In genomic region chr6:110880651-110881050, GRCh38 we compare ENCODE assay signal across 15 cellular contexts. TPM values are rescaled to one million over a fixed set of nuclear protein-coding genes. Genes with fewer than 3 reads are reported as not detected.
DNase-seq lines count a peak whose midpoint lies in the region; ATAC-seq and TF ChIP-seq lines count a peak whose summit lies in the region.
"Had no signal": no experiment of that assay in that cellular context is flagged by ENCODE, and none has a peak within 500 bp of the region (broad histone marks: within the 10 kb centered on the region; RNA-seq: fewer than 3 reads in every experiment).

No MANE protein-coding gene starts in this region.

- peaks cover 15% of the 10 kb centered on the region for H3K36me3 Mint-ChIP-seq in activated T-cell treated with anti-CD3 and anti-CD28 coated beads, Interleukin-2, amount 50 U/mL, for 4 hours (ENCODE audit: insufficient read depth)
- H3K36me3 Mint-ChIP-seq in HFFc6 (ENCODE audit: low read depth): peaks cover 38% of the 10 kb centered on the region
- H3K36me3 Mint-ChIP-seq in activated T-helper 2 cell treated with anti-CD3 and anti-CD28 coated beads, Interferon-gamma antibody, Interleukin-2, Interleukin-4, amounts not matched to agents 10 μg/mL and 5 μg/mL and 100 μg/mL, durations not matched to agents 14 hours and 24 hours and 36 hours (ENCODE audit: low read depth): peaks cover 62% of the 10 kb centered on the region
- peaks cover 31% of the 10 kb centered on the region for H3K36me3 Mint-ChIP-seq in neural progenitor cell

- no peak overlapping the region for H3K27ac Mint-ChIP-seq in HFFc6
- no peak overlapping the region for H3K27ac Mint-ChIP-seq in activated T-helper 2 cell treated with anti-CD3 and anti-CD28 coated beads, Interferon-gamma antibody, Interleukin-2, Interleukin-4, amounts not matched to agents 10 μg/mL and 5 μg/mL and 100 μg/mL, durations not matched to agents 14 hours and 24 hours and 36 hours
- H3K27ac Mint-ChIP-seq in neural progenitor cell: no peak overlapping the region

- H3K36me3 ChIP-seq in neural progenitor cell: no peaks in the 10 kb centered on the region
- H3K36me3 ChIP-seq: gastroesophageal sphincter, transverse colon had no signal

- no peak for DNase-seq in activated T-cell treated with anti-CD3 and anti-CD28 coated beads, Interleukin-2, amount 50 U/mL, for 4 hours
- no peak for DNase-seq in activated T-cell treated with anti-CD3 and anti-CD28 coated beads, Interleukin-2, amount 50 U/mL, for 1 hour
- DNase-seq in HFFc6 (no peak), neural progenitor cell (ENCODE audit: low spot score) (no peak), NCI-H2029 treated with DMSO at 0.1 percent for 48 hours (lab: John Stamatoyannopoulos, UW) (no peak), middle frontal gyrus (ENCODE audit: extremely low spot score, low spot score) (no peak), hypothalamus (lab: John Stamatoyannopoulos, UW) (no peak)
- DNase-seq in activated T-helper 2 cell treated with anti-CD3 and anti-CD28 coated beads, Interferon-gamma antibody, Interleukin-2, Interleukin-4, amounts not matched to agents 10 μg/mL and 5 μg/mL and 100 μg/mL, durations not matched to agents 14 hours and 24 hours and 36 hours (ENCODE audit: low spot score): no peak
- DNase-seq: amygdala; GM23248; NCI-H446; stimulated activated CD8-positive, alpha-beta memory T cell treated with anti-CD3 and anti-CD28 coated beads, Interleukin-4, amount 100 ng/mL, for 48 hours; transverse colon had no signal

- peaks cover 80% of the 10 kb centered on the region for H3K4me1 Mint-ChIP-seq in activated T-cell treated with anti-CD3 and anti-CD28 coated beads, Interleukin-2, amount 50 U/mL, for 4 hours (ENCODE audit: low read depth)
- peaks cover 85% of the 10 kb centered on the region for H3K4me1 Mint-ChIP-seq in HFFc6 (ENCODE audit: low read depth)
- peaks cover 64% of the 10 kb centered on the region for H3K4me1 Mint-ChIP-seq in activated T-helper 2 cell treated with anti-CD3 and anti-CD28 coated beads, Interferon-gamma antibody, Interleukin-2, Interleukin-4, amounts not matched to agents 10 μg/mL and 5 μg/mL and 100 μg/mL, durations not matched to agents 14 hours and 24 hours and 36 hours (ENCODE audit: low read depth)
- peaks cover 42% of the 10 kb centered on the region for H3K4me1 Mint-ChIP-seq in neural progenitor cell

- peaks cover 30% of the 10 kb centered on the region for H3K4me1 ChIP-seq in neural progenitor cell

- H3K9ac ChIP-seq in neural progenitor cell: no peak overlapping the region
- H3K9ac ChIP-seq: GM23248 had no signal

- H3K9me3 Mint-ChIP-seq in activated T-cell treated with anti-CD3 and anti-CD28 coated beads, Interleukin-2, amount 50 U/mL, for 4 hours: no peaks in the 10 kb centered on the region
- no peaks in the 10 kb centered on the region for H3K9me3 Mint-ChIP-seq in HFFc6
- H3K9me3 Mint-ChIP-seq in activated T-helper 2 cell treated with anti-CD3 and anti-CD28 coated beads, Interferon-gamma antibody, Interleukin-2, Interleukin-4, amounts not matched to agents 10 μg/mL and 5 μg/mL and 100 μg/mL, durations not matched to agents 14 hours and 24 hours and 36 hours: no peaks in the 10 kb centered on the region
- H3K9me3 Mint-ChIP-seq in neural progenitor cell: peaks cover 9% of the 10 kb centered on the region

- H3K4me3 Mint-ChIP-seq in activated T-cell treated with anti-CD3 and anti-CD28 coated beads, Interleukin-2, amount 50 U/mL, for 4 hours: peak overlapping the region; percentile 98
- peak overlapping the region; percentile 92; the same call in 1 of the 2 replicates for H3K4me3 Mint-ChIP-seq in HFFc6
- H3K4me3 Mint-ChIP-seq in activated T-helper 2 cell treated with anti-CD3 and anti-CD28 coated beads, Interferon-gamma antibody, Interleukin-2, Interleukin-4, amounts not matched to agents 10 μg/mL and 5 μg/mL and 100 μg/mL, durations not matched to agents 14 hours and 24 hours and 36 hours (ENCODE audit: low read depth): peak overlapping the region; percentile 30
- no peak overlapping the region for H3K4me3 Mint-ChIP-seq in neural progenitor cell

- peak overlapping the region; percentile 73 for H3K4me2 ChIP-seq in neural progenitor cell

- no peak for ATAC-seq in activated T-cell treated with anti-CD3 and anti-CD28 coated beads, Interleukin-2, amount 50 U/mL, for 4 hours
- ATAC-seq: gastroesophageal sphincter, sciatic nerve had no signal

- no peaks in the 10 kb centered on the region for H3K27me3 Mint-ChIP-seq in activated T-cell treated with anti-CD3 and anti-CD28 coated beads, Interleukin-2, amount 50 U/mL, for 4 hours (ENCODE audit: low read depth)
- peaks cover 3% of the 10 kb centered on the region; the same call in 1 of the 2 replicates for H3K27me3 Mint-ChIP-seq in HFFc6 (ENCODE audit: insufficient read depth)
- H3K27me3 Mint-ChIP-seq in activated T-helper 2 cell treated with anti-CD3 and anti-CD28 coated beads, Interferon-gamma antibody, Interleukin-2, Interleukin-4, amounts not matched to agents 10 μg/mL and 5 μg/mL and 100 μg/mL, durations not matched to agents 14 hours and 24 hours and 36 hours (ENCODE audit: low read depth): no peaks in the 10 kb centered on the region
- H3K27me3 Mint-ChIP-seq in neural progenitor cell (ENCODE audit: insufficient read depth, low read depth): no peaks in the 10 kb centered on the region

- no peak for TF ChIP-seq CTCF in HFFc6 (IDR thresholded peaks at IDR 0.05)
- TF ChIP-seq CTCF in neural progenitor cell (IDR thresholded peaks at IDR 0.05): no peak

- no peak overlapping the region for H3K27ac ChIP-seq in neural progenitor cell
- H3K27ac ChIP-seq: gastroesophageal sphincter, GM23248, transverse colon had no signal

- peaks cover 100% of the 10 kb centered on the region for H3K79me2 ChIP-seq in neural progenitor cell (ENCODE audit: low read depth)

- intact Hi-C loops in activated T-helper 2 cell treated with anti-CD3 and anti-CD28 coated beads, Interferon-gamma antibody, Interleukin-2, Interleukin-4, amounts not matched to agents 10 μg/mL and 5 μg/mL and 100 μg/mL, durations not matched to agents 14 hours and 24 hours and 36 hours (cut with micrococcal nuclease): no loop called here

- H3F3A ChIP-seq in neural progenitor cell (ENCODE audit: low read depth): peaks cover 16% of the 10 kb centered on the region

- peaks cover 99% of the 10 kb centered on the region for H4K20me1 ChIP-seq in neural progenitor cell (ENCODE audit: low read depth)

- no peaks in the 10 kb centered on the region for H3K9me3 ChIP-seq in neural progenitor cell (ENCODE audit: low read depth)
- H3K9me3 ChIP-seq: gastroesophageal sphincter, transverse colon had no signal

- H2AFZ ChIP-seq in neural progenitor cell (replicated peaks): no peak overlapping the region
- H2AFZ ChIP-seq: GM23248 had no signal

- no peak overlapping the region for H3K4me3 ChIP-seq in neural progenitor cell
- H3K4me3 ChIP-seq: gastroesophageal sphincter, GM23248, transverse colon had no signal

- H3K27me3 ChIP-seq in neural progenitor cell: no peaks in the 10 kb centered on the region
- H3K27me3 ChIP-seq: gastroesophageal sphincter, transverse colon had no signal

RNA-seq across cellular contexts. Expression of gene AMD1, which starts 6.1 kb away (rescaled TPM):
- 100 to 1,000 TPM; 131 to 142 (median 141) TPM for total RNA-seq in activated T-cell treated with anti-CD3 and anti-CD28 coated beads, Interleukin-2, amount 50 U/mL, for 4 hours
- total RNA-seq in HFFc6 (2021; fragmentation: NEBNext Ultra II Directional; extraction: Animal tissue kit (Norgen Biotek cat#: 25700)): 100 to 1,000 TPM in 5 of 6 experiments, 10 to 100 TPM in 1; 86.4 to 119 (median 109) TPM
- total RNA-seq in activated T-helper 2 cell treated with anti-CD3 and anti-CD28 coated beads, Interferon-gamma antibody, Interleukin-2, Interleukin-4, amounts not matched to agents 10 μg/mL and 5 μg/mL and 100 μg/mL, durations not matched to agents 14 hours and 24 hours and 36 hours: 111 TPM in 2 replicates
- total RNA-seq in neural progenitor cell (ENCODE audit: low replicate concordance): 94.0 and 142 TPM in 2 replicates
